Comparison of ENCODE assay signal across 16 cellular contexts in the genomic region with DNA sequence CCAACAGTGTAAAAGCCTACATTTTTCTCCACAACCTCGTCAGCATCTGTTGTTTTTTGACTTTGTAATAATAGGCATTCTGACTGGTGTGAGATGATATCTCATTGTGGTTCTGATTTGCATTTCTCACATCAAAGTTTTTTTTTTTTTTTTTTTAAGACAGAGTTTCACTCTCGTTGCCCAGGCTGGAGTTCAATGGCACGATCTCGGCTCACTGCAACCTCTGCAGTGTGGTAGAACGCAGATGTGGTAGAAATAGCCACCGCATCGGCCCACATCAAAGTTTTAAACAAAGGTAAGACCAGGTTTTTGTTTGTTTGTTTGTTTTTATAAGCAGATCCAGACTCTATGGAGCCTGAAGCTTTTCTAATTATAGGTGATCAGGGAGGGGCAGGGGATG. TPM values are rescaled to one million over a fixed set of nuclear protein-coding genes. Genes with fewer than 3 reads are reported as not detected.
"Had no signal": no experiment of that assay in that cellular context is flagged by ENCODE, and none has a peak within 500 bp of the region (broad histone marks: within the 10 kb centered on the region; RNA-seq: fewer than 3 reads in every experiment).

No MANE protein-coding gene starts in this region.

- ATAC-seq: body of pancreas, left colon, upper lobe of right lung had no signal

- H3K27me3 Mint-ChIP-seq: stimulated activated naive CD8-positive, alpha-beta T cell treated with anti-CD3 and anti-CD28 coated beads, Interleukin-15, Interleukin-2, amounts not matched to agents 100 ng/mL and 50 ng/mL, for 24 hours had no signal

- DNase-seq: activated CD4-positive, CD25-positive, alpha-beta regulatory T cell treated with anti-CD3 and anti-CD28 coated beads, Interleukin-2, amount 50 U/mL, for 72 hours; activated naive CD4-positive, alpha-beta T cell treated with Interleukin-2 at 50 U/mL for 16 hours; body of pancreas; central memory CD4-positive, alpha-beta T cell; effector CD8-positive, alpha-beta T cell; foreskin melanocyte; head of caudate nucleus; left colon; midbrain; retina; stimulated activated CD4-positive, alpha-beta T cell treated with anti-CD3 and anti-CD28 coated beads, Interleukin-4, amount 100 ng/mL, for 1 hour; stimulated activated CD8-positive, alpha-beta memory T cell treated with anti-CD3 and anti-CD28 coated beads, Interleukin-4, amount 100 ng/mL, for 48 hours; T-helper 9 cell; upper lobe of right lung had no signal

- H3K27ac Mint-ChIP-seq: activated T-helper 1 cell treated with anti-CD3 and anti-CD28 coated beads, Interleukin-12 subunit alpha, Interleukin-12 subunit beta, Interleukin-2, Interleukin-4 antibody, amounts not matched to agents 30 ng/mL and 10 ng/mL and 1 ng/mL, durations not matched to agents 14 hours and 24 hours and 36 hours; stimulated activated naive CD8-positive, alpha-beta T cell treated with anti-CD3 and anti-CD28 coated beads, Interleukin-15, Interleukin-2, amounts not matched to agents 100 ng/mL and 50 ng/mL, for 24 hours had no signal

- H3K9me3 Mint-ChIP-seq: activated T-helper 1 cell treated with anti-CD3 and anti-CD28 coated beads, Interleukin-12 subunit alpha, Interleukin-12 subunit beta, Interleukin-2, Interleukin-4 antibody, amounts not matched to agents 30 ng/mL and 10 ng/mL and 1 ng/mL, durations not matched to agents 14 hours and 24 hours and 36 hours had no signal

- H3K4me3 Mint-ChIP-seq: activated T-helper 1 cell treated with anti-CD3 and anti-CD28 coated beads, Interleukin-12 subunit alpha, Interleukin-12 subunit beta, Interleukin-2, Interleukin-4 antibody, amounts not matched to agents 30 ng/mL and 10 ng/mL and 1 ng/mL, durations not matched to agents 14 hours and 24 hours and 36 hours; stimulated activated naive CD8-positive, alpha-beta T cell treated with anti-CD3 and anti-CD28 coated beads, Interleukin-15, Interleukin-2, amounts not matched to agents 100 ng/mL and 50 ng/mL, for 24 hours had no signal

RNA-seq across cellular contexts. Expression of a gene that starts 12.7 kb away (rescaled TPM):
- total RNA-seq: activated T-helper 1 cell treated with anti-CD3 and anti-CD28 coated beads, Interleukin-12 subunit alpha, Interleukin-12 subunit beta, Interleukin-2, Interleukin-4 antibody, amounts not matched to agents 30 ng/mL and 10 ng/mL and 1 ng/mL, durations not matched to agents 14 hours and 24 hours and 36 hours had no signal
